In the genomic region with DNA sequence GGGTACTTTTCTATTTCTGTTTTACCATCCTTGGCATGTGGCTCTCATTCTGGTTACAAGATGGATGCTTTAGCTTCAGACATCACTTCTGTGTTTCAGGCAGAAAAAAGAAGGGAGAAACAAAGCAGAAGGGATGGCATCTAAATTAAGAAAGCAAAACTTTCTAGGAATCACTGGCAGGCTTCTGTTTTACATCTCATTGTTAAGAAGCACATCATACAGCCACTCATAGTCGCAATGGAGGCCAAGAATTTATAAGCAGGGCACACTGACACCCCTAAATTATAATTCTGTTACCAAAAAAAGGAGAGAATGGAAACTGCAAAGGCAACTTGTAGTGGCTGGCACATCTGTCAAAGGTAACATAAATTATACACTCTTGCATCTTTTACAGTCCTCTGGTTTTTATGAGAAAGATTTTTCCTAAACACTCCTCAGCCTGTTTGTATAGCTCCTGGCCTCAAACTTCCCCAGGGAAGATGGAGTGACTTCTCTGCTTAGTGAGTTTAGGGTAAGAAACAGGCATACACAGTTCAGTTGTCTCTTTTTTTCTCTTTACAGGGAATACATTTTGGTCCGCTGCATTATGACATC, we compare ENCODE assay signal across 2 cellular contexts.
A peak's percentile ranks its signal among the peaks of the same experiment; 100 is the strongest.
TF ChIP-seq lines count a peak whose summit lies in the region.

No MANE protein-coding gene starts in this region.

TF ChIP-seq in HEK293, 187 proteins besides CTCF, POLR2A, EP300 and RAD21 (continues in another document):
- TF ChIP-seq ZNF777 (tag by site-specific recombination; IDR thresholded peaks at IDR 0.05; ENCODE audit: borderline replicate concordance) = no peak
- no peak for TF ChIP-seq BCL11B (tag by site-specific recombination; IDR thresholded peaks at IDR 0.05; ENCODE audit: low read depth)
- TF ChIP-seq ZNF596 (tag by site-specific recombination; IDR thresholded peaks at IDR 0.05) = no peak
- no peak for TF ChIP-seq ZNF549 (tag by site-specific recombination; IDR thresholded peaks at IDR 0.05)
- TF ChIP-seq TSHZ1 (tag by site-specific recombination; IDR thresholded peaks at IDR 0.05; ENCODE audit: borderline replicate concordance) = no peak
- no peak for TF ChIP-seq ZNF10 (tag by site-specific recombination; IDR thresholded peaks at IDR 0.05)
- TF ChIP-seq FEZF1 (tag by site-specific recombination; IDR thresholded peaks at IDR 0.05) = peak; percentile 54
- TF ChIP-seq MEIS1 (CRISPR knock-in tag; IDR thresholded peaks at IDR 0.05; ENCODE audit: borderline replicate concordance) = no peak
- 0 out of 2 replicates have a peak, but pooled peaks have one; percentile 23 for TF ChIP-seq ZBTB17 (tag by site-specific recombination; IDR thresholded peaks at IDR 0.05)
- no peak for TF ChIP-seq ZNF501 (tag by site-specific recombination; IDR thresholded peaks at IDR 0.05)
- TF ChIP-seq, protein P1, sequence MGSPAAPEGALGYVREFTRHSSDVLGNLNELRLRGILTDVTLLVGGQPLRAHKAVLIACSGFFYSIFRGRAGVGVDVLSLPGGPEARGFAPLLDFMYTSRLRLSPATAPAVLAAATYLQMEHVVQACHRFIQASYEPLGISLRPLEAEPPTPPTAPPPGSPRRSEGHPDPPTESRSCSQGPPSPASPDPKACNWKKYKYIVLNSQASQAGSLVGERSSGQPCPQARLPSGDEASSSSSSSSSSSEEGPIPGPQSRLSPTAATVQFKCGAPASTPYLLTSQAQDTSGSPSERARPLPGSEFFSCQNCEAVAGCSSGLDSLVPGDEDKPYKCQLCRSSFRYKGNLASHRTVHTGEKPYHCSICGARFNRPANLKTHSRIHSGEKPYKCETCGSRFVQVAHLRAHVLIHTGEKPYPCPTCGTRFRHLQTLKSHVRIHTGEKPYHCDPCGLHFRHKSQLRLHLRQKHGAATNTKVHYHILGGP (tag by site-specific recombination; IDR thresholded peaks at IDR 0.05) = peak; percentile 87
- no peak for TF ChIP-seq ZNF558 (tag by site-specific recombination; IDR thresholded peaks at IDR 0.05)
- no peak for TF ChIP-seq ZNF174 (tag by site-specific recombination; IDR thresholded peaks at IDR 0.05)
- TF ChIP-seq HOXC10 (CRISPR knock-in tag; IDR thresholded peaks at IDR 0.05) = no peak
- TF ChIP-seq SETDB1 (IDR thresholded peaks at IDR 0.05; ENCODE audit: insufficient read length, low read length) = no peak
- no peak for TF ChIP-seq GLIS2 (tag by site-specific recombination; IDR thresholded peaks at IDR 0.05)
- TF ChIP-seq ZNF560 (tag by site-specific recombination; IDR thresholded peaks at IDR 0.05; ENCODE audit: borderline replicate concordance) = no peak
- no peak for TF ChIP-seq ZNF600 (tag by site-specific recombination; IDR thresholded peaks at IDR 0.05)
- no peak for TF ChIP-seq ZBTB44 (tag by site-specific recombination; IDR thresholded peaks at IDR 0.05)
- TF ChIP-seq ZBTB26 (tag by site-specific recombination; optimal IDR thresholded peaks at IDR 0.05) = no peak
- no peak for TF ChIP-seq ZBTB48 (tag by site-specific recombination; IDR thresholded peaks at IDR 0.05)
- TF ChIP-seq ZNF175 (tag by site-specific recombination; IDR thresholded peaks at IDR 0.05) = no peak

TF ChIP-seq in H1, 55 proteins besides CTCF, POLR2A, EP300 and RAD21:
- no peak for TF ChIP-seq GTF2F1 (IDR thresholded peaks at IDR 0.05; ENCODE audit: borderline replicate concordance, low read depth, low read length)
- no peak for TF ChIP-seq SIRT6 (IDR thresholded peaks at IDR 0.05; ENCODE audit: low read length)
- no peak for TF ChIP-seq RNF2 (IDR thresholded peaks at IDR 0.05; ENCODE audit: borderline replicate concordance, low read depth, low read length, missing control alignments, poor library complexity, severe bottlenecking)
- TF ChIP-seq TBP (IDR thresholded peaks at IDR 0.05; ENCODE audit: low read depth, low read length) = no peak
- TF ChIP-seq EGR1 (IDR thresholded peaks at IDR 0.05; ENCODE audit: borderline replicate concordance, low read depth, low read length) = no peak
- no peak for TF ChIP-seq JUN (IDR thresholded peaks at IDR 0.05; ENCODE audit: low read depth, low read length)
- no peak for TF ChIP-seq BACH1 (IDR thresholded peaks at IDR 0.05; ENCODE audit: low read length)
- TF ChIP-seq TCF12 (IDR thresholded peaks at IDR 0.05; ENCODE audit: low read depth, low read length) = no peak
- TF ChIP-seq ATF3 (IDR thresholded peaks at IDR 0.05; ENCODE audit: insufficient read depth, low read depth, low read length) = no peak
- no peak for TF ChIP-seq KDM4A (IDR thresholded peaks at IDR 0.05; ENCODE audit: low read depth, low read length, severe bottlenecking)
- TF ChIP-seq, protein P2, sequence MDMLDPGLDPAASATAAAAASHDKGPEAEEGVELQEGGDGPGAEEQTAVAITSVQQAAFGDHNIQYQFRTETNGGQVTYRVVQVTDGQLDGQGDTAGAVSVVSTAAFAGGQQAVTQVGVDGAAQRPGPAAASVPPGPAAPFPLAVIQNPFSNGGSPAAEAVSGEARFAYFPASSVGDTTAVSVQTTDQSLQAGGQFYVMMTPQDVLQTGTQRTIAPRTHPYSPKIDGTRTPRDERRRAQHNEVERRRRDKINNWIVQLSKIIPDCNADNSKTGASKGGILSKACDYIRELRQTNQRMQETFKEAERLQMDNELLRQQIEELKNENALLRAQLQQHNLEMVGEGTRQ (IDR thresholded peaks at IDR 0.05; ENCODE audit: low read length) = no peak
- no peak for TF ChIP-seq HDAC6 (IDR thresholded peaks at IDR 0.05; ENCODE audit: low read depth, low read length)
- TF ChIP-seq JUND (IDR thresholded peaks at IDR 0.05; ENCODE audit: low read length) = no peak
- no peak for TF ChIP-seq NANOG (IDR thresholded peaks at IDR 0.05; ENCODE audit: insufficient read depth, low read depth, low read length, poor library complexity, severe bottlenecking)
